1 cellular context compared by ENCODE assay signal in the genomic region with DNA sequence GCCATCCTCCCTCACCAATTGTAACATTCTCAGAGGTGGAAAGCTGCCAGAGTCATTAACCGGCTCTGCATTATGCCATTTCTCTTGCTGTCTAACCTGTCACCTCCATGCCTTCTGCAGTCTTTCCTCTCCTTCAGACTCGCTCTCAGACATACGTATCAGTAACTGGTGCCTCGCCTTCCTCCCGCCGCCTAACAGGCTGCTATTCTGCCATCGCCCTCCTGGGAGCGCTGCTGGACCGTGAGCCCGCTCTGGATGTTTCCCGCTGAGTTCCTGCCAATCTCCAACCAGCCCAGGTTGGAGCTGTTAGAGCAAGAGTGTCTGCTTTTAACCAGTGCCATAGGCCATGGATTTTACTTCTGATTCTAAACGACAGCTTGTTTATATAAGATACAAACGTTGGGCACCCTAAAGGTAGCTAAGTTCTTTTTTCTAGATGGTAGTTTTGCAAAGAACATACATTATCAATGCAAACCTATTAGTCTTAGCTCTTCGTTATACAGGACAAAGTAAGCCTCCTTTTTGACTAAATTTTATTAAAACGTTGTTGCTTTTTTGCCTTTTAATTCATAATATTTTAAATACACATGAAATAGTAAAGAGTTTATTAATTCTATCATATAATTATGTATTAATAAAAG.
TF ChIP-seq lines count a peak whose summit lies in the region.

No MANE protein-coding gene starts in this region.

TF ChIP-seq in WTC11, 78 proteins besides CTCF, POLR2A, EP300 and RAD21 (continued from another document):
- no peak for TF ChIP-seq OVOL2 (CRISPR knock-in tag; IDR thresholded peaks at IDR 0.05; ENCODE audit: borderline replicate concordance)
- no peak for TF ChIP-seq IRF2 (CRISPR knock-in tag; IDR thresholded peaks at IDR 0.05; ENCODE audit: borderline replicate concordance, low read depth)
- TF ChIP-seq NFYB (CRISPR knock-in tag; conservative IDR thresholded peaks at IDR 0.05; ENCODE audit: low read depth), result no peak
- no peak for TF ChIP-seq ELF4 (CRISPR knock-in tag; IDR thresholded peaks at IDR 0.05; ENCODE audit: low read depth)
- TF ChIP-seq, protein P1, sequence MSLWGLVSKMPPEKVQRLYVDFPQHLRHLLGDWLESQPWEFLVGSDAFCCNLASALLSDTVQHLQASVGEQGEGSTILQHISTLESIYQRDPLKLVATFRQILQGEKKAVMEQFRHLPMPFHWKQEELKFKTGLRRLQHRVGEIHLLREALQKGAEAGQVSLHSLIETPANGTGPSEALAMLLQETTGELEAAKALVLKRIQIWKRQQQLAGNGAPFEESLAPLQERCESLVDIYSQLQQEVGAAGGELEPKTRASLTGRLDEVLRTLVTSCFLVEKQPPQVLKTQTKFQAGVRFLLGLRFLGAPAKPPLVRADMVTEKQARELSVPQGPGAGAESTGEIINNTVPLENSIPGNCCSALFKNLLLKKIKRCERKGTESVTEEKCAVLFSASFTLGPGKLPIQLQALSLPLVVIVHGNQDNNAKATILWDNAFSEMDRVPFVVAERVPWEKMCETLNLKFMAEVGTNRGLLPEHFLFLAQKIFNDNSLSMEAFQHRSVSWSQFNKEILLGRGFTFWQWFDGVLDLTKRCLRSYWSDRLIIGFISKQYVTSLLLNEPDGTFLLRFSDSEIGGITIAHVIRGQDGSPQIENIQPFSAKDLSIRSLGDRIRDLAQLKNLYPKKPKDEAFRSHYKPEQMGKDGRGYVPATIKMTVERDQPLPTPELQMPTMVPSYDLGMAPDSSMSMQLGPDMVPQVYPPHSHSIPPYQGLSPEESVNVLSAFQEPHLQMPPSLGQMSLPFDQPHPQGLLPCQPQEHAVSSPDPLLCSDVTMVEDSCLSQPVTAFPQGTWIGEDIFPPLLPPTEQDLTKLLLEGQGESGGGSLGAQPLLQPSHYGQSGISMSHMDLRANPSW (CRISPR knock-in tag; conservative IDR thresholded peaks at IDR 0.05; ENCODE audit: low read depth), result no peak
- TF ChIP-seq, protein P2, sequence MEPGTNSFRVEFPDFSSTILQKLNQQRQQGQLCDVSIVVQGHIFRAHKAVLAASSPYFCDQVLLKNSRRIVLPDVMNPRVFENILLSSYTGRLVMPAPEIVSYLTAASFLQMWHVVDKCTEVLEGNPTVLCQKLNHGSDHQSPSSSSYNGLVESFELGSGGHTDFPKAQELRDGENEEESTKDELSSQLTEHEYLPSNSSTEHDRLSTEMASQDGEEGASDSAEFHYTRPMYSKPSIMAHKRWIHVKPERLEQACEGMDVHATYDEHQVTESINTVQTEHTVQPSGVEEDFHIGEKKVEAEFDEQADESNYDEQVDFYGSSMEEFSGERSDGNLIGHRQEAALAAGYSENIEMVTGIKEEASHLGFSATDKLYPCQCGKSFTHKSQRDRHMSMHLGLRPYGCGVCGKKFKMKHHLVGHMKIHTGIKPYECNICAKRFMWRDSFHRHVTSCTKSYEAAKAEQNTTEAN (CRISPR knock-in tag; IDR thresholded peaks at IDR 0.05), result no peak
- TF ChIP-seq ZNF138 (CRISPR knock-in tag; conservative IDR thresholded peaks at IDR 0.05), result no peak
- no peak for TF ChIP-seq ZBTB21 (CRISPR knock-in tag; IDR thresholded peaks at IDR 0.05; ENCODE audit: borderline replicate concordance)
- TF ChIP-seq, protein P3, sequence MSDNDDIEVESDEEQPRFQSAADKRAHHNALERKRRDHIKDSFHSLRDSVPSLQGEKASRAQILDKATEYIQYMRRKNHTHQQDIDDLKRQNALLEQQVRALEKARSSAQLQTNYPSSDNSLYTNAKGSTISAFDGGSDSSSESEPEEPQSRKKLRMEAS (CRISPR knock-in tag; IDR thresholded peaks at IDR 0.05), result no peak
- TF ChIP-seq, protein P4, sequence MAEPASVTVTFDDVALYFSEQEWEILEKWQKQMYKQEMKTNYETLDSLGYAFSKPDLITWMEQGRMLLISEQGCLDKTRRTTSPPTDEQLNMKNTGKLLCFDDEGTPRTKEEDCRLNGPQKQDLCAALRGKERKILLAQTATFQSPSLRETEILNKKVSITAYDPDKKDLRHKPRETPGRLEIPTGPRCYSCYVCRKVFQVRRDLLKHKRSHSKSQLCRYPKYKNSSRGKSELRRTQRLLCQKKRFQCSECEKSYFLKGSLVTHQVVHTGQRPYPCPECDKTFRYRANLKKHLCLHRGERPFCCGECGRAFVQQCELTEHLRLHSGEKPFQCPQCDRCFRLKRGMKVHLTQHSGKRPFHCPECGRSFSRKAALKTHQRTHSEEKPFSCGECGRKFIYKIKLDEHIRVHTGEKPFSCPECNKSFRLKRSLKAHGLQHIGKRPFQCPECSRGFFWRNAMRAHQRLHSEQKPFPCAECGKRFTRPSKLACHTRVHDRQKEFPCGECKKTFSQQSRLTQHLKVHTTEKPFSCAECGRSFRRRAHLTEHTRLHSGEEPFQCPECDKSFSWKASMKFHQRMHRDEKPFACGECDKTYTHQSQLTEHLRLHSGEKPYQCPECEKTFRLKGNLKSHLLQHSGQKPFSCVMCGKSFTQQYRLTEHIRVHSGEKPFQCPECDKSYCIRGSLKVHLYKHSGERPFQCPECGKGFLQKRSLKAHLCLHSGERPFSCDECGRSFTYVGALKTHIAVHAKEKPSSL (CRISPR knock-in tag; conservative IDR thresholded peaks at IDR 0.05), result no peak
- TF ChIP-seq CBFB (CRISPR knock-in tag; IDR thresholded peaks at IDR 0.05; ENCODE audit: low read depth), result no peak
- TF ChIP-seq, protein P5, sequence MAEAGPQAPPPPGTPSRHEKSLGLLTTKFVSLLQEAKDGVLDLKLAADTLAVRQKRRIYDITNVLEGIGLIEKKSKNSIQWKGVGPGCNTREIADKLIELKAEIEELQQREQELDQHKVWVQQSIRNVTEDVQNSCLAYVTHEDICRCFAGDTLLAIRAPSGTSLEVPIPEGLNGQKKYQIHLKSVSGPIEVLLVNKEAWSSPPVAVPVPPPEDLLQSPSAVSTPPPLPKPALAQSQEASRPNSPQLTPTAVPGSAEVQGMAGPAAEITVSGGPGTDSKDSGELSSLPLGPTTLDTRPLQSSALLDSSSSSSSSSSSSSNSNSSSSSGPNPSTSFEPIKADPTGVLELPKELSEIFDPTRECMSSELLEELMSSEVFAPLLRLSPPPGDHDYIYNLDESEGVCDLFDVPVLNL (CRISPR knock-in tag; IDR thresholded peaks at IDR 0.05; ENCODE audit: borderline replicate concordance, low read depth), result no peak
- no peak for TF ChIP-seq ESRRA (CRISPR knock-in tag; IDR thresholded peaks at IDR 0.05; ENCODE audit: borderline replicate concordance)
- TF ChIP-seq MXD4 (CRISPR knock-in tag; IDR thresholded peaks at IDR 0.05; ENCODE audit: borderline replicate concordance), result no peak
